In genomic region chr18:48161201-48161910, GRCh38 we compare ENCODE assay signal across 8 cellular contexts.
DNase-seq lines count a peak whose midpoint lies in the region; ATAC-seq and TF ChIP-seq lines count a peak whose summit lies in the region.

No MANE protein-coding gene starts in this region.

- no peaks in the 10 kb centered on the region for H3K9me3 Mint-ChIP-seq in naive thymus-derived CD8-positive, alpha-beta T cell
- no peaks in the 10 kb centered on the region for H3K9me3 Mint-ChIP-seq in stimulated activated naive B cell treated with anti-CD40 and anti-IgM and Interleukin-4, amounts not matched to agents 10 μg/mL and 1 μg/mL and 100 μg/mL, for 72 hours

- peak overlapping the region; percentile 12 to 84 (median 74) for H3K4me3 Mint-ChIP-seq in naive thymus-derived CD8-positive, alpha-beta T cell
- peak overlapping the region; percentile 67 to 76 for H3K4me3 Mint-ChIP-seq in stimulated activated naive B cell treated with anti-CD40 and anti-IgM and Interleukin-4, amounts not matched to agents 10 μg/mL and 1 μg/mL and 100 μg/mL, for 72 hours

- H3K27me3 Mint-ChIP-seq in naive thymus-derived CD8-positive, alpha-beta T cell, result peaks cover 5 to 33% (median 11%) of the 10 kb centered on the region in 5 donors
- peaks cover 50 to 61% of the 10 kb centered on the region in 2 donors for H3K27me3 Mint-ChIP-seq in stimulated activated naive B cell treated with anti-CD40 and anti-IgM and Interleukin-4, amounts not matched to agents 10 μg/mL and 1 μg/mL and 100 μg/mL, for 72 hours

- no peak overlapping the region for H3K27ac Mint-ChIP-seq in naive thymus-derived CD8-positive, alpha-beta T cell
- H3K27ac Mint-ChIP-seq in stimulated activated naive B cell treated with anti-CD40 and anti-IgM and Interleukin-4, amounts not matched to agents 10 μg/mL and 1 μg/mL and 100 μg/mL, for 72 hours, result no peak overlapping the region

- ATAC-seq in HG03571 (IDR thresholded peaks at IDR 0.05; ENCODE audit: unreplicated experiment), result peak; percentile 60
- ATAC-seq in naive thymus-derived CD8-positive, alpha-beta T cell, result peak; percentile 82 to 90
- ATAC-seq in stimulated activated naive B cell treated with anti-CD40 and anti-IgM and Interleukin-4, amounts not matched to agents 10 μg/mL and 1 μg/mL and 100 μg/mL, for 72 hours (replicated peaks), result peak; percentile 92 to 95

- no peaks in the 10 kb centered on the region for H3K36me3 Mint-ChIP-seq in naive thymus-derived CD8-positive, alpha-beta T cell
- H3K36me3 Mint-ChIP-seq in stimulated activated naive B cell treated with anti-CD40 and anti-IgM and Interleukin-4, amounts not matched to agents 10 μg/mL and 1 μg/mL and 100 μg/mL, for 72 hours, result no peaks in the 10 kb centered on the region

- peak; percentile 1 for DNase-seq in AG09309 (ENCODE audit: low read depth)
- DNase-seq in GM19240 (ENCODE audit: insufficient read length, low spot score), result peak; percentile 45
- peak; percentile 83 for DNase-seq in RPMI7951 (ENCODE audit: low read depth)
- DNase-seq in activated T-helper 9 cell treated with anti-CD3 and anti-CD28 coated beads, Interleukin-2, amount 50 U/mL, for 16 hours (ENCODE audit: low read depth), result peak; percentile 51
- DNase-seq in fibroblast of peridontal ligament (ENCODE audit: extremely low read depth), result peak; percentile 20
- peak; percentile 4 to 71 (median 41) for DNase-seq in naive thymus-derived CD8-positive, alpha-beta T cell
- DNase-seq in stimulated activated naive B cell treated with anti-CD40 and anti-IgM and Interleukin-4, amounts not matched to agents 10 μg/mL and 1 μg/mL and 100 μg/mL, for 72 hours, result peak; percentile 8

- H3K4me3 ChIP-seq in AG09309 (ENCODE audit: control insufficient read depth, low read depth, low read length), result peak overlapping the region; percentile 60

- POLR2A ChIA-PET in naive thymus-derived CD8-positive, alpha-beta T cell (lab: Charles Lee), result no interaction called here

- TF ChIP-seq CTCF in AG09309 (IDR thresholded peaks at IDR 0.05; ENCODE audit: control insufficient read depth, insufficient read depth, low read depth, low read length, missing control alignments), result no peak

- peaks cover 7 to 18% (median 16%) of the 10 kb centered on the region in 4 donors for H3K4me1 Mint-ChIP-seq in naive thymus-derived CD8-positive, alpha-beta T cell
- peaks cover 7% of the 10 kb centered on the region in 2 donors for H3K4me1 Mint-ChIP-seq in stimulated activated naive B cell treated with anti-CD40 and anti-IgM and Interleukin-4, amounts not matched to agents 10 μg/mL and 1 μg/mL and 100 μg/mL, for 72 hours

Comparison
In these comparisons a context has a peak if more than half of its experiments do, and no peak if none do; other contexts are left out.
1. Peak in every context shown above with its lines: DNase-seq, ATAC-seq and H3K4me3 ChIP-seq.
2. DNase-seq: peak in every context shown above with its lines; median percentile 83 in RPMI7951; 51 in activated T-helper 9 cell treated with anti-CD3 and anti-CD28 coated beads, Interleukin-2, amount 50 U/mL, for 16 hours; 45 in GM19240; 41 in naive thymus-derived CD8-positive, alpha-beta T cell; 20 in fibroblast of peridontal ligament; 8 in stimulated activated naive B cell treated with anti-CD40 and anti-IgM and Interleukin-4, amounts not matched to agents 10 μg/mL and 1 μg/mL and 100 μg/mL, for 72 hours; 1 in AG09309.